ENCODE assay signal across 2 cellular contexts in genomic region chr22:37676691-37677627, GRCh38.
A peak's percentile ranks its signal among the peaks of the same experiment; 100 is the strongest.
TF ChIP-seq lines count a peak whose summit lies in the region.

No MANE protein-coding gene starts in this region.

TF ChIP-seq in Ishikawa, 13 proteins besides CTCF, POLR2A, EP300 and RAD21:
- TF ChIP-seq TCF12 (IDR thresholded peaks at IDR 0.05; ENCODE audit: low read depth): peak; percentile 80
- peak; percentile 97 for TF ChIP-seq ZBTB7A (IDR thresholded peaks at IDR 0.05; ENCODE audit: low read depth)
- no peak for TF ChIP-seq YY1 (IDR thresholded peaks at IDR 0.05; ENCODE audit: low read depth)
- peak; percentile 85 for TF ChIP-seq MAX (IDR thresholded peaks at IDR 0.05)

TF ChIP-seq in SK-N-SH, 30 proteins besides CTCF, POLR2A, EP300 and RAD21:
- TF ChIP-seq TEAD4 (IDR thresholded peaks at IDR 0.05; ENCODE audit: borderline replicate concordance, insufficient read depth) (peak; percentile 75; the same call in 1 of the 2 replicates), FOXM1 (IDR thresholded peaks at IDR 0.05; ENCODE audit: low read depth) (peak; percentile 68), MEF2A (IDR thresholded peaks at IDR 0.05; ENCODE audit: borderline replicate concordance, low read depth) (no peak), CHD2 (IDR thresholded peaks at IDR 0.05; ENCODE audit: low read length, partially characterized antibody) (peak; percentile 83), RFX5 (IDR thresholded peaks at IDR 0.05; ENCODE audit: low read length) (no peak; the same call in 1 of the 2 replicates), ELF1 (IDR thresholded peaks at IDR 0.05) (peak; percentile 51; the same call in 1 of the 2 replicates), FOXJ3 (CRISPR knock-in tag; IDR thresholded peaks at IDR 0.05) (no peak), IRF3 (IDR thresholded peaks at IDR 0.05; ENCODE audit: low read depth, low read length) (no peak), USF1 (IDR thresholded peaks at IDR 0.05; ENCODE audit: borderline replicate concordance, low read depth) (no peak), POLR2AphosphoS5 (IDR thresholded peaks at IDR 0.05; ENCODE audit: low read depth, low read length) (peak; percentile 86), YY1 (IDR thresholded peaks at IDR 0.05; ENCODE audit: low read depth) (peak; percentile 28; the same call in 1 of the 2 replicates), SIN3A (IDR thresholded peaks at IDR 0.05; ENCODE audit: borderline replicate concordance, low read depth, low read length) (peak; percentile 82; the same call in 1 of the 2 replicates), PBX3 (IDR thresholded peaks at IDR 0.05) (peak; percentile 68), GATA2 (CRISPR knock-in tag; IDR thresholded peaks at IDR 0.05) (no peak), RXRA (IDR thresholded peaks at IDR 0.05; ENCODE audit: borderline replicate concordance, low read depth) (peak; percentile 72; the same call in 1 of the 2 replicates), MAX (IDR thresholded peaks at IDR 0.05; ENCODE audit: low read depth) (peak; percentile 73), ZBTB33 (IDR thresholded peaks at IDR 0.05; ENCODE audit: borderline replicate concordance, low read depth) (peak; percentile 83), NRF1 (IDR thresholded peaks at IDR 0.05; ENCODE audit: low read depth, low read length) (no peak), NFIC (IDR thresholded peaks at IDR 0.05; ENCODE audit: borderline replicate concordance) (peak; percentile 65), MXI1 (IDR thresholded peaks at IDR 0.05; ENCODE audit: low read depth, low read length) (peak; percentile 44; the same call in 1 of the 2 replicates), TCF12 (IDR thresholded peaks at IDR 0.05) (peak; percentile 97), FOSL2 (IDR thresholded peaks at IDR 0.05; ENCODE audit: borderline replicate concordance, low read depth) (peak; percentile 93), GABPA (IDR thresholded peaks at IDR 0.05; ENCODE audit: low read depth) (peak; percentile 57; the same call in 1 of the 2 replicates), SMC3 (IDR thresholded peaks at IDR 0.05; ENCODE audit: low read depth, low read length) (no peak), TAF1 (IDR thresholded peaks at IDR 0.05; ENCODE audit: borderline replicate concordance, low read depth, low read length) (peak; percentile 56; the same call in 1 of the 2 replicates), JUND (IDR thresholded peaks at IDR 0.05) (peak; percentile 84)
